ENCODE assay signal across 17 cellular contexts in the genomic region with DNA sequence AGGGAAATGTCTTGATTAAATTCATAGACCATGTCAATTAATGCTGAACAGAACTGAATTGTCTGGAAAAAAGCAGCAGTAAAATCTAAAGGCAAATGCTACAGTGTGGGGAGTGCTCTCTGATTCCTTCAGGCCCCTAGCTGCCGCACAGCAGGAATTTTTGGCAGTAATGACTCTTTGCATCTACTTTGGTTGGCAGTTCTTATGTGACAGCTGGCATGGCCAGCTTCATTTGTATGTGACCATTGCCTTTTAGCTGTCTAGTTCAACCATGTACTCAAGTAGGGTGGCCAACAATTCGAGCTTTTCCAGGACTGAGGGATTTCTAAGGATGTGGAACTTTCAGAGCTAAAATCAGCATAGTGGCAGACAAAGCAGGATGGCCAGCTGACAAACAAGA.
"Had no signal": no experiment of that assay in that cellular context is flagged by ENCODE, and none has a peak within 500 bp of the region (broad histone marks: within the 10 kb centered on the region; RNA-seq: fewer than 3 reads in every experiment).

No MANE protein-coding gene starts in this region.

- DNase-seq: IMR-90, Karpas-422, KG1, MG63, NCI-H1092, NCI-H1105 treated with DMSO at 0.1 percent for 48 hours, NCI-H1417 treated with DMSO at 0.1 percent for 48 hours, NCI-H146, NCI-H1694 treated with DMSO at 0.1 percent for 48 hours, NCI-H2029, NCI-H2081 treated with DMSO at 0.1 percent for 48 hours, NCI-H2171, NCI-H226, NCI-H748 treated with DMSO at 0.1 percent for 48 hours, PC-3, SHP77, T-helper 1 cell had no signal
